In the genomic region with DNA sequence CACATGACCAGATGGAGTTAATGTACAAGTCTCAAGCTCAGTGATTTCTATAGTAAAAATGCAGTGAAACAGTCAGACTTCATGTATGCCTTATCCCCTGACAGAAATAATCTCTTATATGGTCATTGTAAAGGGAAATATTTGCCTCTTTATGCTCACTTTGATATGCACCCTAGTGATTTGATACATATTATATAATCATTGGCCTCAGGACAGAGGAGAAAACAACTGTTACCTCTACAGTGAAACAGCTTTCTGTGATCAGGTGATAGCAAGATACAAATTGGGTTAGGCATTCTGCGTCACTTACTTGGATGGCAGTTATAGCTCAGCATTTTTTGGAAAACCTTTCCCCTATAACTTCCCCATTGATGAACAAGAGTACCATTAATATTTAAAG, we compare ENCODE assay signal across 8 cellular contexts.
"Had no signal": no experiment of that assay in that cellular context is flagged by ENCODE, and none has a peak within 500 bp of the region (broad histone marks: within the 10 kb centered on the region; RNA-seq: fewer than 3 reads in every experiment).

No MANE protein-coding gene starts in this region.

- FAIRE-seq: H1, H54, HTR-8/SVneo had no signal

- H2AFZ ChIP-seq: GM23248 had no signal

- DNase-seq: GM23248, H9, HCEC 1CT, IMR-90, KBM-7 had no signal

- H3K9ac ChIP-seq: GM23248 had no signal

- H3K27ac ChIP-seq: GM23248 had no signal

- H3K4me3 ChIP-seq: GM23248 had no signal
